In the genomic region with DNA sequence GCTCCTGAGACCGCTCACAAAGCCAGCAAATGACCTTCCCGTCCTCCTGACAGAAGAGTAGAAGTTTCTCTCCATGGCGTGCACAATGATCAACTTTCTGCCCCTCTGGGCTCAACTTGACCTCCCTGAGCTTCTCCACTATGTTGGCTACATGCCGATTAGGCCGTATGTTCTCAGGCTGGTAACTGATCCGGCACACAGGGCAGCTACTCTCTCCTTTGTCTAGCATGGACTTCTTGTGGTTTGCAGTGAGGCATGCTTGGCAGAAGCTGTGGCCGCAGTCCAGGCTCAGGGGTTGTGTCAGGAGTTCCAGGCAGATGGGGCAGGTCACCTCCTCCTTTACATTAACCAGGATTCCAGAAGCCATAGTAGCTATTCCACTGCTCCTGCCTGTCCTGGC, we compare ENCODE assay signal across 20 cellular contexts. TPM values are rescaled to one million over a fixed set of nuclear protein-coding genes. Genes with fewer than 3 reads are reported as not detected.
"Had no signal": no experiment of that assay in that cellular context is flagged by ENCODE, and none has a peak within 500 bp of the region (broad histone marks: within the 10 kb centered on the region; RNA-seq: fewer than 3 reads in every experiment).

No MANE protein-coding gene starts in this region.

- H3K36me3 ChIP-seq: colonic mucosa had no signal

- ATAC-seq: body of pancreas, foreskin keratinocyte, heart left ventricle, pancreas, Right ventricle myocardium inferior, T-cell had no signal

- H3K9me3 Mint-ChIP-seq: activated T-helper 2 cell treated with anti-CD3 and anti-CD28 coated beads, Interferon-gamma antibody, Interleukin-2, Interleukin-4, amounts not matched to agents 10 μg/mL and 5 μg/mL and 100 μg/mL, durations not matched to agents 14 hours and 24 hours and 36 hours; immature natural killer cell; T-cell had no signal

- H3K4me1 ChIP-seq: colonic mucosa, foreskin keratinocyte, pancreas had no signal

- DNase-seq: activated CD4-positive, alpha-beta T cell treated with anti-CD3 and anti-CD28 coated beads for 1 hour; activated naive CD4-positive, alpha-beta T cell treated with anti-CD3 and anti-CD28 coated beads, Interleukin-2, amount 10 ng/mL, durations not matched to agents 7 days and 5 days; body of pancreas; caudate nucleus; colonic mucosa; effector CD4-positive, alpha-beta T cell; foreskin keratinocyte; heart left ventricle; immature natural killer cell; pancreas; stimulated activated CD4-positive, alpha-beta T cell treated with anti-CD3 and anti-CD28 coated beads, Interleukin-2, amount 100 ng/mL, for 48 hours; stimulated activated naive CD4-positive, alpha-beta T cell; T-cell; T1000; trophoblast cell had no signal

- H3K4me2 ChIP-seq: neural progenitor cell had no signal

- H2AFZ ChIP-seq: neural progenitor cell had no signal

- H3K9ac ChIP-seq: neural progenitor cell had no signal

- H3K9me3 ChIP-seq: body of pancreas, colonic mucosa, pancreas had no signal

- H3K27me3 Mint-ChIP-seq: activated naive CD4-positive, alpha-beta T cell treated with anti-CD3 and anti-CD28 coated beads, Interleukin-2, amount 10 ng/mL, durations not matched to agents 7 days and 5 days; T-cell had no signal

- H3K4me3 Mint-ChIP-seq: activated naive CD4-positive, alpha-beta T cell treated with anti-CD3 and anti-CD28 coated beads, Interleukin-2, amount 10 ng/mL, durations not matched to agents 7 days and 5 days; immature natural killer cell; mesothelial cell of epicardium; neural progenitor cell; T-cell had no signal

- H3K27ac ChIP-seq: body of pancreas, colonic mucosa, foreskin keratinocyte, heart left ventricle, neural progenitor cell, pancreas had no signal

- H3K27me3 ChIP-seq: body of pancreas, colonic mucosa, foreskin keratinocyte, heart left ventricle, neural progenitor cell, pancreas had no signal

- H3K4me3 ChIP-seq: body of pancreas, colonic mucosa, heart left ventricle, neural progenitor cell, pancreas had no signal

- H3K27ac Mint-ChIP-seq: activated T-helper 2 cell treated with anti-CD3 and anti-CD28 coated beads, Interferon-gamma antibody, Interleukin-2, Interleukin-4, amounts not matched to agents 10 μg/mL and 5 μg/mL and 100 μg/mL, durations not matched to agents 14 hours and 24 hours and 36 hours; mesothelial cell of epicardium; neural progenitor cell had no signal

RNA-seq across cellular contexts. Expression of a gene that starts 56.4 kb away (rescaled TPM):
- total RNA-seq: activated T-helper 2 cell treated with anti-CD3 and anti-CD28 coated beads, Interferon-gamma antibody, Interleukin-2, Interleukin-4, amounts not matched to agents 10 μg/mL and 5 μg/mL and 100 μg/mL, durations not matched to agents 14 hours and 24 hours and 36 hours; body of pancreas; colonic mucosa; foreskin keratinocyte; pancreas; Right ventricle myocardium inferior had no signal
- polyA plus RNA-seq: adipose tissue, foreskin keratinocyte, heart left ventricle, pancreas had no signal
